ENCODE assay signal across 34 cellular contexts in genomic region chr3:59432676-59433075, GRCh38.
DNase-seq lines count a peak whose midpoint lies in the region; ATAC-seq and TF ChIP-seq lines count a peak whose summit lies in the region.
"Had no signal": no experiment of that assay in that cellular context is flagged by ENCODE, and none has a peak within 500 bp of the region (broad histone marks: within the 10 kb centered on the region; RNA-seq: fewer than 3 reads in every experiment).

No MANE protein-coding gene starts in this region.

- DNase-seq in EL (peak; percentile 47), RPMI7951 (ENCODE audit: low read depth) (peak; percentile 82), dedifferentiated amniotic fluid mesenchymal stem cell (ENCODE audit: extremely low spot score) (peak; percentile 26), mucosa of descending colon (no peak)
- no peak for DNase-seq in activated T-helper 2 cell treated with anti-CD3 and anti-CD28 coated beads, Interferon-gamma antibody, Interleukin-2, Interleukin-4, amounts not matched to agents 10 μg/mL and 5 μg/mL and 100 μg/mL, durations not matched to agents 14 hours and 24 hours and 36 hours (ENCODE audit: low spot score)
- DNase-seq in stimulated activated naive CD8-positive, alpha-beta T cell treated with anti-CD3 and anti-CD28 coated beads, Interleukin-15, amount 100 ng/mL, for 72 hours, result no peak
- DNase-seq: ACHN; activated CD4-positive, alpha-beta memory T cell treated with anti-CD3 and anti-CD28 coated beads, Interleukin-2, amount 10 ng/mL, durations not matched to agents 7 days and 5 days; activated CD4-positive, CD25-positive, alpha-beta regulatory T cell treated with anti-CD3 and anti-CD28 coated beads, Interleukin-2, amount 50 U/mL, for 72 hours; activated CD8-positive, alpha-beta memory T cell treated with anti-CD3 and anti-CD28 coated beads, Interleukin-2, amount 50 U/mL, for 48 hours; activated naive CD4-positive, alpha-beta T cell treated with anti-CD3 and anti-CD28 coated beads for 36 hours; adrenal gland; C1 segment of cervical spinal cord; COR-L47; DMS79 treated with DMSO at 0.1 percent for 48 hours; head of caudate nucleus; KG1; kidney; MM.1S; NCI-H1105 treated with DMSO at 0.1 percent for 48 hours; NCI-H2029; NCI-H524 treated with DMSO at 0.1 percent for 48 hours; occipital lobe; PC-9; psoas muscle; SHP77 treated with DMSO at 0.1 percent for 48 hours; substantia nigra had no signal

- no peak overlapping the region for H3K4me3 ChIP-seq in mesodermal cell (ENCODE audit: extremely low read depth, insufficient read depth, low read length, poor library complexity, severe bottlenecking)
- H3K4me3 ChIP-seq in mucosa of descending colon, result no peak overlapping the region
- H3K4me3 ChIP-seq: adrenal gland, GM23338, PC-9, psoas muscle had no signal

- H3K4me1 ChIP-seq in mesodermal cell (ENCODE audit: control insufficient read depth, insufficient read depth, low read length, poor library complexity, severe bottlenecking) (no peaks in the 10 kb centered on the region), mucosa of descending colon (ENCODE audit: low read depth) (no peaks in the 10 kb centered on the region)
- H3K4me1 ChIP-seq: adrenal gland, psoas muscle had no signal

- H3K27me3 Mint-ChIP-seq in activated T-helper 2 cell treated with anti-CD3 and anti-CD28 coated beads, Interferon-gamma antibody, Interleukin-2, Interleukin-4, amounts not matched to agents 10 μg/mL and 5 μg/mL and 100 μg/mL, durations not matched to agents 14 hours and 24 hours and 36 hours (ENCODE audit: low read depth), result no peaks in the 10 kb centered on the region
- H3K27me3 Mint-ChIP-seq in stimulated activated naive CD8-positive, alpha-beta T cell treated with anti-CD3 and anti-CD28 coated beads, Interleukin-15, amount 100 ng/mL, for 72 hours, result no peaks in the 10 kb centered on the region
- H3K27me3 Mint-ChIP-seq: activated CD4-positive, alpha-beta memory T cell treated with anti-CD3 and anti-CD28 coated beads, Interleukin-2, amount 10 ng/mL, durations not matched to agents 7 days and 5 days; stimulated activated memory B cell treated with anti-CD40 and anti-IgM and Interleukin-4, amounts not matched to agents 10 μg/mL and 1 μg/mL and 100 μg/mL, for 72 hours had no signal

- WGBS in mesodermal cell (ENCODE audit: insufficient coverage in 2 of 2), 2 experiments, result 90 to 97% methylated on average over 2 to 4 of the region's 6 CpGs

- peaks cover 27% of the 10 kb centered on the region for H3K9me3 Mint-ChIP-seq in activated T-helper 2 cell treated with anti-CD3 and anti-CD28 coated beads, Interferon-gamma antibody, Interleukin-2, Interleukin-4, amounts not matched to agents 10 μg/mL and 5 μg/mL and 100 μg/mL, durations not matched to agents 14 hours and 24 hours and 36 hours
- H3K9me3 Mint-ChIP-seq in stimulated activated naive CD8-positive, alpha-beta T cell treated with anti-CD3 and anti-CD28 coated beads, Interleukin-15, amount 100 ng/mL, for 72 hours, result peaks cover 22 to 25% of the 10 kb centered on the region in 2 donors
- H3K9me3 Mint-ChIP-seq: GM23338; natural killer cell treated with Interleukin-12 subunit alpha and Interleukin-12 subunit beta and Interleukin-15 and Interleukin-18, amount 100 ng/mL, for 72 hours; type B pancreatic cell had no signal

- ATAC-seq in GM21515 (IDR thresholded peaks at IDR 0.05; ENCODE audit: unreplicated experiment) (no peak), mucosa of descending colon (no peak)
- ATAC-seq in stimulated activated naive CD8-positive, alpha-beta T cell treated with anti-CD3 and anti-CD28 coated beads, Interleukin-15, amount 100 ng/mL, for 72 hours, result no peak
- ATAC-seq: GM23338; natural killer cell treated with Interleukin-12 subunit alpha and Interleukin-12 subunit beta and Interleukin-15 and Interleukin-18, amount 100 ng/mL, for 72 hours; psoas muscle; stimulated activated memory B cell treated with anti-CD40 and anti-IgM and Interleukin-4, amounts not matched to agents 10 μg/mL and 1 μg/mL and 100 μg/mL, for 72 hours had no signal

- no peak overlapping the region for H3K27ac Mint-ChIP-seq in activated T-helper 2 cell treated with anti-CD3 and anti-CD28 coated beads, Interferon-gamma antibody, Interleukin-2, Interleukin-4, amounts not matched to agents 10 μg/mL and 5 μg/mL and 100 μg/mL, durations not matched to agents 14 hours and 24 hours and 36 hours
- H3K27ac Mint-ChIP-seq in stimulated activated naive CD8-positive, alpha-beta T cell treated with anti-CD3 and anti-CD28 coated beads, Interleukin-15, amount 100 ng/mL, for 72 hours, result no peak overlapping the region
- H3K27ac Mint-ChIP-seq: activated CD4-positive, alpha-beta memory T cell treated with anti-CD3 and anti-CD28 coated beads, Interleukin-2, amount 10 ng/mL, durations not matched to agents 7 days and 5 days; activated naive CD4-positive, alpha-beta T cell treated with anti-CD3 and anti-CD28 coated beads for 36 hours; activated T-helper 1 cell treated with anti-CD3 and anti-CD28 coated beads, Interleukin-12 subunit alpha, Interleukin-12 subunit beta, Interleukin-2, Interleukin-4 antibody, amounts not matched to agents 30 ng/mL and 10 ng/mL and 1 ng/mL, durations not matched to agents 14 hours and 24 hours and 36 hours; GM23338; natural killer cell treated with Interleukin-12 subunit alpha and Interleukin-12 subunit beta and Interleukin-15 and Interleukin-18, amount 100 ng/mL, for 72 hours; stimulated activated memory B cell treated with anti-CD40 and anti-IgM and Interleukin-4, amounts not matched to agents 10 μg/mL and 1 μg/mL and 100 μg/mL, for 72 hours; type B pancreatic cell had no signal

- H3K36me3 ChIP-seq in mesodermal cell (ENCODE audit: control insufficient read depth, insufficient read depth, low read length) (no peaks in the 10 kb centered on the region), mucosa of descending colon (ENCODE audit: low read depth) (no peaks in the 10 kb centered on the region)
- H3K36me3 ChIP-seq: adrenal gland had no signal

- H3K4me3 Mint-ChIP-seq in activated T-helper 2 cell treated with anti-CD3 and anti-CD28 coated beads, Interferon-gamma antibody, Interleukin-2, Interleukin-4, amounts not matched to agents 10 μg/mL and 5 μg/mL and 100 μg/mL, durations not matched to agents 14 hours and 24 hours and 36 hours (ENCODE audit: low read depth), result no peak overlapping the region
- H3K4me3 Mint-ChIP-seq in stimulated activated naive CD8-positive, alpha-beta T cell treated with anti-CD3 and anti-CD28 coated beads, Interleukin-15, amount 100 ng/mL, for 72 hours, result no peak overlapping the region
- H3K4me3 Mint-ChIP-seq: activated CD4-positive, alpha-beta memory T cell treated with anti-CD3 and anti-CD28 coated beads, Interleukin-2, amount 10 ng/mL, durations not matched to agents 7 days and 5 days; activated naive CD4-positive, alpha-beta T cell treated with anti-CD3 and anti-CD28 coated beads for 36 hours; activated T-helper 1 cell treated with anti-CD3 and anti-CD28 coated beads, Interleukin-12 subunit alpha, Interleukin-12 subunit beta, Interleukin-2, Interleukin-4 antibody, amounts not matched to agents 30 ng/mL and 10 ng/mL and 1 ng/mL, durations not matched to agents 14 hours and 24 hours and 36 hours; GM23338; natural killer cell treated with Interleukin-12 subunit alpha and Interleukin-12 subunit beta and Interleukin-15 and Interleukin-18, amount 100 ng/mL, for 72 hours; stimulated activated memory B cell treated with anti-CD40 and anti-IgM and Interleukin-4, amounts not matched to agents 10 μg/mL and 1 μg/mL and 100 μg/mL, for 72 hours; type B pancreatic cell had no signal

- H3K9me3 ChIP-seq in mesodermal cell (ENCODE audit: control insufficient read depth, low read length) (peaks cover 8% of the 10 kb centered on the region), mucosa of descending colon (no peaks in the 10 kb centered on the region)
- H3K9me3 ChIP-seq: adrenal gland, psoas muscle had no signal

- TF ChIP-seq CTCF in mucosa of descending colon (IDR thresholded peaks at IDR 0.05), result no peak

- peaks cover 8% of the 10 kb centered on the region for H3K36me3 Mint-ChIP-seq in activated T-helper 2 cell treated with anti-CD3 and anti-CD28 coated beads, Interferon-gamma antibody, Interleukin-2, Interleukin-4, amounts not matched to agents 10 μg/mL and 5 μg/mL and 100 μg/mL, durations not matched to agents 14 hours and 24 hours and 36 hours (ENCODE audit: low read depth)
- H3K36me3 Mint-ChIP-seq: type B pancreatic cell had no signal

- H3K4me1 Mint-ChIP-seq in activated T-helper 2 cell treated with anti-CD3 and anti-CD28 coated beads, Interferon-gamma antibody, Interleukin-2, Interleukin-4, amounts not matched to agents 10 μg/mL and 5 μg/mL and 100 μg/mL, durations not matched to agents 14 hours and 24 hours and 36 hours (ENCODE audit: low read depth), result peaks cover 6% of the 10 kb centered on the region
- peaks cover 19% of the 10 kb centered on the region for H3K4me1 Mint-ChIP-seq in stimulated activated naive CD8-positive, alpha-beta T cell treated with anti-CD3 and anti-CD28 coated beads, Interleukin-15, amount 100 ng/mL, for 72 hours
- H3K4me1 Mint-ChIP-seq: GM23338 had no signal

- peak overlapping the region; percentile 23 for H3K27ac ChIP-seq in mesodermal cell (ENCODE audit: low read depth, low read length, severe bottlenecking)
- H3K27ac ChIP-seq: adrenal gland, PC-9, psoas muscle had no signal

- intact Hi-C loops in activated T-helper 2 cell treated with anti-CD3 and anti-CD28 coated beads, Interferon-gamma antibody, Interleukin-2, Interleukin-4, amounts not matched to agents 10 μg/mL and 5 μg/mL and 100 μg/mL, durations not matched to agents 14 hours and 24 hours and 36 hours (cut with micrococcal nuclease), result no loop called here
- intact Hi-C loops in mucosa of descending colon (cut with DNase I, micrococcal nuclease), result no loop called here

Comparison
In these comparisons a context has a peak if more than half of its experiments do, and no peak if none do; other contexts are left out.
1. DNase-seq: peak in EL (single experiment), RPMI7951 (single experiment) and dedifferentiated amniotic fluid mesenchymal stem cell (single experiment); none in activated T-helper 2 cell treated with anti-CD3 and anti-CD28 coated beads, Interferon-gamma antibody, Interleukin-2, Interleukin-4, amounts not matched to agents 10 μg/mL and 5 μg/mL and 100 μg/mL, durations not matched to agents 14 hours and 24 hours and 36 hours (single experiment), mucosa of descending colon (0 of 3) and stimulated activated naive CD8-positive, alpha-beta T cell treated with anti-CD3 and anti-CD28 coated beads, Interleukin-15, amount 100 ng/mL, for 72 hours (0 of 2).